Comparison of ENCODE assay signal across 8 cellular contexts in the genomic region with DNA sequence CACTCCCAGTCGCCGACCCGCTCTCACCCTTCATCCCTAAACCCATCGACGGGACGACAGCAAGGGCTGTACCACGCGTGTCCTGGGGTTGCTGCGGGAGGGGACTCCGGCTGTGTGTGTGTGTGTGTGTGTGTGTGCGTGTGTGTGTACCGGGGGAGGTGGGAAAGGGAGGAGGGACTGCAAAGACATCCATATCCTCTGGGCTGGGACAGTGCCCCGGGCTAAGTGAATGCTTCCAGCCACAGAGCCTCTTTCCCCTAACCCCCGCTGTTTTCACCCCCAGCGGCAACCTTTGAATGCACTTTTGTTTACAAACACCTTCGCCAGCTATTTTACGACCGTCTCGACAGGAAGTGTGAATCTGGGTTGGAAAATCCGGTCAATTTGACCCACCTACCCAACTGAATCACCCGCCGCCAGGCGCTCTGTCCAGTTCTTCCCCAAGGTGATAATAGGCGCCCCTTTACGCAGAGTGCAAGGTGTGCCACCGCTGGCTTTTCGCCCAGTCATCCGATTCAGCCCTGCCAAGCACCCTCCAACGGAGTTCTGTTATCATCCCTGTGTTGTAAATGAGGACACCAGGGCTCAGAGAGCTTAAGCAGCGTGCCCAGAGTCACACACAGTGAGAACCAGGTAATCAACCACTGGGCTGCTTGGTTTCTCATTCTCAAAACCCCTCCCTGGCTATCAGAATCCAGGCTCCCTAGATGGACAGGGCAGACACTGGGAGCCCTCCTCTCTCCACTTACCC. TPM values are rescaled to one million over a fixed set of nuclear protein-coding genes. Genes with fewer than 3 reads are reported as not detected.
DNase-seq lines count a peak whose midpoint lies in the region; ATAC-seq and TF ChIP-seq lines count a peak whose summit lies in the region.

No MANE protein-coding gene starts in this region.

- TF ChIP-seq POLR2A in adrenal gland (IDR thresholded peaks at IDR 0.05) (no peak), spleen (IDR thresholded peaks at IDR 0.05) (no peak)

- H3K79me2 ChIP-seq in Loucy (ENCODE audit: insufficient read depth, low read length) = no peaks in the 10 kb centered on the region

- no peaks in the 10 kb centered on the region for H3K9me2 ChIP-seq in Loucy (replicated peaks; ENCODE audit: low read depth, low read length)

- H3K9me3 ChIP-seq in Loucy (ENCODE audit: insufficient read depth, low read depth, low read length) (no peaks in the 10 kb centered on the region), adrenal gland (replicated peaks in 1 of 3) (no peaks in the 10 kb centered on the region), iPS-20b (ENCODE audit: insufficient read depth, low read depth, low read length) (no peaks in the 10 kb centered on the region), spleen (no peaks in the 10 kb centered on the region)

- peak overlapping the region in 4 of 5 donors; percentile 94 to 98 (median 96) for H3K27ac ChIP-seq in adrenal gland
- H3K27ac ChIP-seq in iPS-20b (ENCODE audit: low read length) = peak overlapping the region; percentile 62
- H3K27ac ChIP-seq in spleen = peak overlapping the region in 7 of 8 donors; percentile 89 to 96 (median 94)

- H3K4me2 ChIP-seq in Loucy (ENCODE audit: low read depth, low read length, poor library complexity, severe bottlenecking) = peak overlapping the region; percentile 87

- H3K9ac ChIP-seq in Loucy (ENCODE audit: low read depth, low read length, poor library complexity, severe bottlenecking) = peak overlapping the region; percentile 60
- peak overlapping the region; percentile 99 for H3K9ac ChIP-seq in iPS-20b (ENCODE audit: low read depth, low read length)

- peaks cover 58% of the 10 kb centered on the region for H3K36me3 Mint-ChIP-seq in Calu3 (ENCODE audit: insufficient read depth, unreplicated experiment)

- peak overlapping the region; percentile 79 for H2AFZ ChIP-seq in Loucy (ENCODE audit: low read length)

- H3K27me3 Mint-ChIP-seq in Calu3 (ENCODE audit: unreplicated experiment) = no peaks in the 10 kb centered on the region

- no peaks in the 10 kb centered on the region for H3K9me3 Mint-ChIP-seq in Calu3 (ENCODE audit: low read depth, unreplicated experiment)

- H3K36me3 ChIP-seq in Loucy (ENCODE audit: insufficient read depth, low read length) = no peaks in the 10 kb centered on the region
- H3K36me3 ChIP-seq in adrenal gland (replicated peaks in 1 of 2) = peaks cover 0 to 12% of the 10 kb centered on the region in 2 donors
- H3K36me3 ChIP-seq in iPS-20b (ENCODE audit: insufficient read depth, low read depth, low read length) = peaks cover 24% of the 10 kb centered on the region
- peaks cover 0 to 18% (median 8%) of the 10 kb centered on the region in 6 donors for H3K36me3 ChIP-seq in spleen

- peak overlapping the region; percentile 71 for H3K4me3 ChIP-seq in Loucy (ENCODE audit: low read length, poor library complexity, severe bottlenecking)
- H3K4me3 ChIP-seq in adrenal gland = peak overlapping the region in 3 of 4 donors; percentile 50 to 85 (median 82)
- peak overlapping the region; percentile 92 for H3K4me3 ChIP-seq in iPS-20b (ENCODE audit: low read length)
- H3K4me3 ChIP-seq in spleen = peak overlapping the region; percentile 46 to 74 (median 52)

- peak overlapping the region; percentile 71 for H3K27ac Mint-ChIP-seq in Calu3 (ENCODE audit: unreplicated experiment)

- peaks cover 9% of the 10 kb centered on the region for H3K4me1 ChIP-seq in Loucy (ENCODE audit: insufficient read depth, low read length, poor library complexity, severe bottlenecking)
- peaks cover 26 to 32% of the 10 kb centered on the region in 2 donors for H3K4me1 ChIP-seq in adrenal gland (replicated peaks in 1 of 2)
- H3K4me1 ChIP-seq in iPS-20b (ENCODE audit: insufficient read depth, low read length) = peaks cover 36% of the 10 kb centered on the region
- H3K4me1 ChIP-seq in spleen = peaks cover 11 to 67% (median 45%) of the 10 kb centered on the region in 6 donors

- ATAC-seq in GM18498 (IDR thresholded peaks at IDR 0.05; ENCODE audit: unreplicated experiment) = no peak
- ATAC-seq in HG03025 (IDR thresholded peaks at IDR 0.05; ENCODE audit: low FRiP score, unreplicated experiment) = no peak

- 8 to 19% (median 10%) methylated on average over 21 to 30 of the region's 30 CpGs for WGBS in adrenal gland, 4 donors
- WGBS in spleen, 5 donors = 10 to 17% (median 12%) methylated on average over 30 of the region's 30 CpGs

- TF ChIP-seq CTCF in Calu3 (IDR thresholded peaks at IDR 0.05; ENCODE audit: unreplicated experiment) = peak; percentile 8
- TF ChIP-seq CTCF in Loucy (conservative IDR thresholded peaks at IDR 0.05; ENCODE audit: low read length) = no peak
- TF ChIP-seq CTCF in adrenal gland (IDR thresholded peaks at IDR 0.05) = peak in 1 of 6 experiments; percentile 15
- no peak for TF ChIP-seq CTCF in spleen (IDR thresholded peaks at IDR 0.05 in 8 of 11, conservative IDR thresholded peaks at IDR 0.05 in 3 of 11)

- no peaks in the 10 kb centered on the region for H3F3A ChIP-seq in Loucy (ENCODE audit: low read depth)

- peak overlapping the region; percentile 78 for H3K4me3 Mint-ChIP-seq in Calu3 (ENCODE audit: low read depth, unreplicated experiment)

- peak; percentile 84 for DNase-seq in Calu3
- peak in 6 of 7 donors; percentile 52 to 72 (median 65) for DNase-seq in adrenal gland
- DNase-seq in spleen = peak; percentile 62
- no peak for DNase-seq in NCI-H446 treated with DMSO at 0.1 percent for 48 hours (lab: John Stamatoyannopoulos, UW)

- TSS peak; percentile 53 for BruUV-seq in Calu3 (replicated peaks; lab: Mats Ljungman, UMichigan)

- CTCF ChIA-PET in Calu3 (lab: Charles Lee) = interaction anchor here (0.7 to 4.4 kb wide), 14 partner anchors 11 to 162 kb away, joined by 3 to 35 read pairs (median 6); a partner anchor contains a TSS

- intact Hi-C loops in Calu3 (cut with micrococcal nuclease; ENCODE audit: unreplicated experiment) (loop anchor here (1.0 to 5.0 kb wide), 5 partner anchors 17 to 173 kb away; no protein-coding TSS in a partner anchor), adrenal gland (cut with DNase I) (loop anchor here (5.0 to 10.0 kb wide), 4 partner anchors 63 to 170 kb away; no protein-coding TSS in a partner anchor), spleen (cut with DNase I; ENCODE audit: low total_unique reads) (loop anchor here (5.0 kb wide), 1 partner anchor 68 kb away; no protein-coding TSS in a partner anchor)

- peaks cover 74% of the 10 kb centered on the region for H3K4me1 Mint-ChIP-seq in Calu3 (ENCODE audit: low read depth, unreplicated experiment)

- H3K27me3 ChIP-seq in Loucy (ENCODE audit: insufficient read depth, low read length, poor library complexity, severe bottlenecking) (peaks cover 25% of the 10 kb centered on the region), adrenal gland (no peaks in the 10 kb centered on the region), iPS-20b (ENCODE audit: insufficient read depth, low read length) (peaks cover 45% of the 10 kb centered on the region), spleen (replicated peaks in 1 of 7) (peaks cover 0 to 57% (median 18%) of the 10 kb centered on the region in 7 donors)

- H4K20me1 ChIP-seq in Loucy (ENCODE audit: insufficient read depth, low read length, poor library complexity, severe bottlenecking) = no peaks in the 10 kb centered on the region

RNA-seq across cellular contexts. Expression of a gene that starts 0.7 kb away (rescaled TPM):
- total RNA-seq in Calu3 (2022) (140 and 153 TPM in 2 replicates), adrenal gland (10 to 100 TPM; 15.9 to 63.0 (median 35.8) TPM), spleen (10 to 100 TPM; 27.5 to 83.4 (median 53.1) TPM)
- polyA plus RNA-seq in adrenal gland (10 to 100 TPM in 2 of 3 donors, 1 to 10 TPM in 1; 9.5 to 15.4 (median 10.5) TPM), spleen (10 to 100 TPM in 1 of 3 donors, 1 to 10 TPM in 2; 3.8 to 15.7 (median 6.0) TPM)
